In the genomic region with DNA sequence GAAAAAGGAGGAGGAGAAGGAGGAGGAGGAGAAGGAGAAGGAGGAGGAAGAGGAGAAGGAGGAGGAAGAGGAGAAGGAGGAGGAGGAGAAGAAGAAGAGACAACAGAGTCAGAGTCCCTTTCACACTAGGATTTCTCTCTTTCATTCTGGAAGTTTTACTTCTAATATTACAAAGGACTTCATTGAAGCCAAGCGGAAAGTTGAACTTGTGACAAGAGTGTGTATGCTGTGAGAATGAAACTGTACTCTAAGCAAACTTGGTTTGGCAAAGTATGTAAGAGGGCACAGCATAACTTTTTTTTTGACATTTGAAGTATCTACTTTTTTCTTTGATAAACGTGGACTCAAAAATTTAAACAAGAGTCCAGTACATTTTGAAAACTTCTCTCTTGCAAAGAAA, we compare ENCODE assay signal across 22 cellular contexts. TPM values are rescaled to one million over a fixed set of nuclear protein-coding genes. Genes with fewer than 3 reads are reported as not detected.
DNase-seq lines count a peak whose midpoint lies in the region; ATAC-seq, FAIRE-seq and TF ChIP-seq lines count a peak whose summit lies in the region.
"Had no signal": no experiment of that assay in that cellular context is flagged by ENCODE, and none has a peak within 500 bp of the region (broad histone marks: within the 10 kb centered on the region; RNA-seq: fewer than 3 reads in every experiment).

No MANE protein-coding gene starts in this region.

- no peak overlapping the region for H3K9ac ChIP-seq in endothelial cell of umbilical vein (replicated peaks; ENCODE audit: extremely low read depth, insufficient read depth, low read length)

- H3K27ac ChIP-seq in endothelial cell of umbilical vein (ENCODE audit: insufficient read depth, low read depth, low read length) = no peak overlapping the region

- intact Hi-C loops in endothelial cell of umbilical vein (cut with micrococcal nuclease) = no loop called here

- no peaks in the 10 kb centered on the region for H3K9me3 ChIP-seq in endothelial cell of umbilical vein (replicated peaks; ENCODE audit: control insufficient read depth, insufficient read depth, low read length)
- H3K9me3 ChIP-seq: BE2C had no signal

- H3K4me2 ChIP-seq in endothelial cell of umbilical vein (ENCODE audit: insufficient read depth, low read length) = no peak overlapping the region
- H3K4me2 ChIP-seq: GM23338 had no signal

- BruUV-seq in endothelial cell of umbilical vein (replicated peaks; lab: Mats Ljungman, UMichigan) = no TSS peak

- FAIRE-seq in endothelial cell of umbilical vein (lab: Jason Lieb, UNC) (no peak), GM19239 (lab: Jason Lieb, UNC) (no peak)
- FAIRE-seq: A204.1, D721Med, G401.6, GM12892, GM18507, HepG2 had no signal

- in situ Hi-C loops in SK-MEL-5 (cut with HindIII; ENCODE audit: low pct_unique_long_range_greater_than_20kb, low sequenced_read_pairs) = no loop called here

- TF ChIP-seq POLR2A in endothelial cell of umbilical vein (IDR thresholded peaks at IDR 0.05; ENCODE audit: low read depth, low read length) = no peak

- H3K4me1 ChIP-seq in endothelial cell of umbilical vein (ENCODE audit: control insufficient read depth, extremely low read depth, insufficient read depth, low read length) = no peaks in the 10 kb centered on the region
- H3K4me1 ChIP-seq: BE2C had no signal

- no peak for ATAC-seq in HG02885 (IDR thresholded peaks at IDR 0.05; ENCODE audit: poor library complexity, unreplicated experiment)
- ATAC-seq: GM23338, HCT116, HepG2 had no signal

- peak; percentile 77 for DNase-seq in SK-MEL-5 (ENCODE audit: low read depth, low spot score)
- no peak for DNase-seq in endothelial cell of umbilical vein (ENCODE audit: low read depth, low spot score)
- peak; percentile 33 for DNase-seq in fibroblast of peridontal ligament (ENCODE audit: extremely low read depth)
- no peak for DNase-seq in GM19239 (ENCODE audit: insufficient read length, low spot score)
- DNase-seq in LoVo (ENCODE audit: low spot score) = no peak
- DNase-seq: ACHN; BE2C; C1 segment of cervical spinal cord; CD4-positive, CD25-positive, alpha-beta regulatory T cell; CD8-positive, alpha-beta memory T cell; COR-L47; H7 had no signal

- dilution Hi-C loops in endothelial cell of umbilical vein (cut with MboI; ENCODE audit: extremely low pct_ligation_motif_present, low sequenced_read_pairs) = no loop called here

- no peaks in the 10 kb centered on the region for H3K36me3 ChIP-seq in endothelial cell of umbilical vein (ENCODE audit: control insufficient read depth in 2 of 2, extremely low read depth in 1 of 2, insufficient read depth in 2 of 2, low read length in 2 of 2)
- H3K36me3 ChIP-seq: BE2C had no signal

- no peaks in the 10 kb centered on the region for H4K20me1 ChIP-seq in endothelial cell of umbilical vein (replicated peaks; ENCODE audit: control insufficient read depth, extremely low read depth, insufficient read depth, low read length)

- POLR2A ChIA-PET in endothelial cell of umbilical vein (lab: Charles Lee) = no interaction called here

- no peak overlapping the region for H3K4me3 ChIP-seq in endothelial cell of umbilical vein (replicated peaks in 1 of 3; ENCODE audit: insufficient read depth in 1 of 3, low read depth in 1 of 3, low read length in 3 of 3)
- H3K4me3 ChIP-seq: GM23338 had no signal

- CTCF ChIA-PET in endothelial cell of umbilical vein (lab: Charles Lee) = no interaction called here

- TF ChIP-seq CTCF in endothelial cell of umbilical vein (IDR thresholded peaks at IDR 0.05; ENCODE audit: extremely low read depth in 1 of 2, insufficient read depth in 1 of 2, low read depth in 1 of 2, low read length in 2 of 2) = no peak

- peak overlapping the region; percentile 37 for H2AFZ ChIP-seq in endothelial cell of umbilical vein (ENCODE audit: low read depth, low read length)
- H2AFZ ChIP-seq: GM23338 had no signal

- no peaks in the 10 kb centered on the region for H3K79me2 ChIP-seq in endothelial cell of umbilical vein (ENCODE audit: control insufficient read depth, insufficient read depth, low read length)

- no peaks in the 10 kb centered on the region for H3K27me3 ChIP-seq in endothelial cell of umbilical vein (ENCODE audit: control insufficient read depth in 2 of 2, insufficient read depth in 2 of 2, low read length in 2 of 2)
- H3K27me3 ChIP-seq: BE2C had no signal

- no peaks in the 10 kb centered on the region for H3K9me1 ChIP-seq in endothelial cell of umbilical vein (replicated peaks; ENCODE audit: control insufficient read depth, extremely low read depth, insufficient read depth, low read length)

TF ChIP-seq in endothelial cell of umbilical vein, 7 proteins besides CTCF, POLR2A, EP300 and RAD21:
- TF ChIP-seq JUN (IDR thresholded peaks at IDR 0.05; ENCODE audit: borderline replicate concordance, insufficient read depth, insufficient read length, low read depth) (no peak), EZH2 (IDR thresholded peaks at IDR 0.05; ENCODE audit: borderline replicate concordance, low read depth, low read length, severe bottlenecking) (no peak), FOS (IDR thresholded peaks at IDR 0.05; ENCODE audit: borderline replicate concordance, insufficient read depth, low read length) (no peak), GATA2 (IDR thresholded peaks at IDR 0.05; ENCODE audit: insufficient read depth, insufficient read length, low read depth, low read length) (no peak), MYC (IDR thresholded peaks at IDR 0.05; ENCODE audit: low read depth, low read length) (no peak), POLR2AphosphoS5 (IDR thresholded peaks at IDR 0.05; ENCODE audit: insufficient read depth, low read depth, low read length) (no peak)
- TF ChIP-seq, protein P1, sequence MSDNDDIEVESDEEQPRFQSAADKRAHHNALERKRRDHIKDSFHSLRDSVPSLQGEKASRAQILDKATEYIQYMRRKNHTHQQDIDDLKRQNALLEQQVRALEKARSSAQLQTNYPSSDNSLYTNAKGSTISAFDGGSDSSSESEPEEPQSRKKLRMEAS (IDR thresholded peaks at IDR 0.05; ENCODE audit: insufficient read depth, insufficient read length) = no peak
TF ChIP-seq in endothelial cell of umbilical vein: peak in this region for 0.

RNA-seq across cellular contexts. Expression of a gene that starts 48.0 kb away (rescaled TPM):
- total RNA-seq in SK-MEL-5 (2014; rRNA removed; shearing (Covaris generic)) = 11.5 and 14.8 TPM in 2 replicates
- 15.1 and 22.7 TPM in 2 replicates for polyA plus RNA-seq in SK-MEL-5 (2015; cell fraction: cytosol; rRNA removed)
- 14.1 and 15.5 TPM in 2 replicates for polyA plus RNA-seq in SK-MEL-5 (2015; cell fraction: nucleus; rRNA removed)
- 5.2 and 12.6 TPM in 2 replicates for total RNA-seq in endothelial cell of umbilical vein
- 3.4 and 6.4 TPM in 2 replicates for polyA plus RNA-seq in endothelial cell of umbilical vein
- polyA plus RNA-seq in endothelial cell of umbilical vein (2011; cell fraction: cytosol; rRNA removed) = 13.7 and 15.1 TPM in 2 replicates
- polyA plus RNA-seq in endothelial cell of umbilical vein (2011; cell fraction: nucleus; rRNA removed) = 15.6 and 21.3 TPM in 2 replicates
- 35.7 and 56.4 TPM in 2 replicates for polyA plus RNA-seq in endothelial cell of umbilical vein (2012)
- 18.1 and 19.6 TPM in 2 replicates for polyA minus RNA-seq in endothelial cell of umbilical vein
- 6.1 TPM for polyA minus RNA-seq in endothelial cell of umbilical vein (2011; cell fraction: cytosol; rRNA and poly(A)+ RNA removed)
- polyA minus RNA-seq in endothelial cell of umbilical vein (2011; cell fraction: nucleus; rRNA and poly(A)+ RNA removed) = 14.4 and 30.7 TPM in 2 replicates
- total RNA-seq: GM23338, H7 had no signal
- polyA plus RNA-seq: CD8-positive, alpha-beta memory T cell had no signal

RNA-seq across cellular contexts. Expression of a gene that starts 48.1 kb away (rescaled TPM):
- not detected in 2 replicates for total RNA-seq in SK-MEL-5 (2014; rRNA removed; shearing (Covaris generic))
- polyA plus RNA-seq in SK-MEL-5 (2015; cell fraction: cytosol; rRNA removed) = not detected in 2 replicates
- polyA plus RNA-seq in SK-MEL-5 (2015; cell fraction: nucleus; rRNA removed) = not detected in 2 replicates
- 0.25 and 1.2 TPM in 2 replicates for total RNA-seq in endothelial cell of umbilical vein
- polyA plus RNA-seq in endothelial cell of umbilical vein = 0.78 and 0.81 TPM in 2 replicates
- polyA plus RNA-seq in endothelial cell of umbilical vein (2011; cell fraction: cytosol; rRNA removed) = 0.59 and 1.0 TPM in 2 replicates
- 0.32 and 0.43 TPM in 2 replicates for polyA plus RNA-seq in endothelial cell of umbilical vein (2011; cell fraction: nucleus; rRNA removed)
- 3.5 and 4.3 TPM in 2 replicates for polyA plus RNA-seq in endothelial cell of umbilical vein (2012)
- polyA minus RNA-seq in endothelial cell of umbilical vein = 0.19 TPM in 1 of 2 replicates, not detected in the other
- polyA minus RNA-seq in endothelial cell of umbilical vein (2011; cell fraction: cytosol; rRNA and poly(A)+ RNA removed) = not detected
- not detected in 2 replicates for polyA minus RNA-seq in endothelial cell of umbilical vein (2011; cell fraction: nucleus; rRNA and poly(A)+ RNA removed)
- total RNA-seq: CD4-positive, CD25-positive, alpha-beta regulatory T cell; CD8-positive, alpha-beta memory T cell; HepG2 had no signal
- polyA plus RNA-seq: CD4-positive, CD25-positive, alpha-beta regulatory T cell; CD8-positive, alpha-beta memory T cell; HepG2; IgD-negative memory B cell had no signal

Comparison
In these comparisons a context has a peak if more than half of its experiments do, and no peak if none do; other contexts are left out.
1. DNase-seq: peak in SK-MEL-5 (single experiment) and fibroblast of peridontal ligament (single experiment); none in endothelial cell of umbilical vein (single experiment), GM19239 (single experiment) and LoVo (single experiment).